36 cellular contexts compared by ENCODE assay signal in the genomic region with DNA sequence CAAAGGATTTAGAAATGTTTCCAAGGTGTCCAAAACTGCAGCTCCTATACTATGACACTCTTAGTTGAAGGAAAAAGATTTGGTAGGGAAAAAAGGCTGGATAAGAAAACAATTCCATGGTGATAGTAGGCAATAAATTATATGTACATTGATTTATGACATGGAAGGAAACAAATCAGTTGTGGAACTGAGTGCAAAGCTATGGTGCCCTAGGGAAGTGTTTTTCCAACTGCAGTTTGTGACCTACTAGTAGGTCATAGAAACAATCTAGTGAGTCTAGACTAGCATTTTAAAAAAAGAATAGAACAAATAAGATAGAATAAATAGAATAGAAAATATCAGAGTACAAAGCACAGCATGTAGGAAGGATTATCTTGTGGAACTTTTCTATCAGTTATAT. TPM values are rescaled to one million over a fixed set of nuclear protein-coding genes. Genes with fewer than 3 reads are reported as not detected.
DNase-seq lines count a peak whose midpoint lies in the region; ATAC-seq, FAIRE-seq and TF ChIP-seq lines count a peak whose summit lies in the region.
"Had no signal": no experiment of that assay in that cellular context is flagged by ENCODE, and none has a peak within 500 bp of the region (broad histone marks: within the 10 kb centered on the region; RNA-seq: fewer than 3 reads in every experiment).

No MANE protein-coding gene starts in this region.

- H3K4me3 ChIP-seq in endothelial cell of umbilical vein (replicated peaks in 1 of 3; ENCODE audit: insufficient read depth in 1 of 3, low read depth in 1 of 3, low read length in 3 of 3) (no peak overlapping the region), lower lobe of right lung (no peak overlapping the region)
- H3K4me3 ChIP-seq: A549; BLaER1; BLaER1 treated with 17β-estradiol and CSF1 and Interleukin-3, amounts not matched to agents 10 nM and 100 nM had no signal

- no peaks in the 10 kb centered on the region for H3K9me3 ChIP-seq in endothelial cell of umbilical vein (replicated peaks; ENCODE audit: control insufficient read depth, insufficient read depth, low read length)
- no peaks in the 10 kb centered on the region for H3K9me3 ChIP-seq in lower lobe of right lung
- H3K9me3 ChIP-seq: A549, BE2C, BLaER1, Caco-2 had no signal

- dilution Hi-C loops in endothelial cell of umbilical vein (cut with MboI; ENCODE audit: extremely low pct_ligation_motif_present, low sequenced_read_pairs), result no loop called here

- BruUV-seq in endothelial cell of umbilical vein (replicated peaks; lab: Mats Ljungman, UMichigan) (no TSS peak), MCF 10A (replicated peaks; lab: Mats Ljungman, UMichigan) (no TSS peak)

- no peaks in the 10 kb centered on the region for H4K20me1 ChIP-seq in endothelial cell of umbilical vein (replicated peaks; ENCODE audit: control insufficient read depth, extremely low read depth, insufficient read depth, low read length)
- H4K20me1 ChIP-seq: BLaER1; BLaER1 treated with 17β-estradiol and CSF1 and Interleukin-3, amounts not matched to agents 10 nM and 100 nM had no signal

- no peak overlapping the region for H2AFZ ChIP-seq in endothelial cell of umbilical vein (ENCODE audit: low read depth, low read length)

- H3K4me3 Mint-ChIP-seq in nephron progenitor cell (no peak overlapping the region), MCF 10A (ENCODE audit: unreplicated experiment) (no peak overlapping the region)
- H3K4me3 Mint-ChIP-seq: B cell; CD14-positive monocyte; CD4-positive, alpha-beta memory T cell; CD4-positive, alpha-beta T cell; CD4-positive, CD25-positive, alpha-beta regulatory T cell; CD8-positive, alpha-beta memory T cell; CD8-positive, alpha-beta T cell had no signal

- CTCF ChIA-PET in HEK293T (lab: Yijun Ruan, JAX), result no interaction called here
- CTCF ChIA-PET in endothelial cell of umbilical vein (lab: Charles Lee), result no interaction called here
- CTCF ChIA-PET in MCF 10A (lab: Yijun Ruan, JAX), result interaction anchor here (0.6 kb wide), 1 partner anchor 112 kb away, joined by 4 read pairs; no protein-coding TSS in a partner anchor

- H3K4me1 ChIP-seq in endothelial cell of umbilical vein (ENCODE audit: control insufficient read depth, extremely low read depth, insufficient read depth, low read length), result no peaks in the 10 kb centered on the region
- no peaks in the 10 kb centered on the region for H3K4me1 ChIP-seq in lower lobe of right lung
- H3K4me1 ChIP-seq: A549; BE2C; BLaER1; BLaER1 treated with 17β-estradiol and CSF1 and Interleukin-3, amounts not matched to agents 10 nM and 100 nM; Caco-2 had no signal

- H3K36me3 Mint-ChIP-seq in nephron progenitor cell (ENCODE audit: low read depth) (peaks cover 6% of the 10 kb centered on the region), MCF 10A (ENCODE audit: insufficient read depth, unreplicated experiment) (no peaks in the 10 kb centered on the region)
- H3K36me3 Mint-ChIP-seq: CD14-positive monocyte; CD4-positive, alpha-beta memory T cell; CD4-positive, CD25-positive, alpha-beta regulatory T cell; CD8-positive, alpha-beta T cell had no signal

- H3K27me3 Mint-ChIP-seq in nephron progenitor cell (ENCODE audit: low read depth, poor library complexity), result peaks cover 3% of the 10 kb centered on the region
- H3K27me3 Mint-ChIP-seq in MCF 10A (ENCODE audit: insufficient read depth, unreplicated experiment), result no peaks in the 10 kb centered on the region
- H3K27me3 Mint-ChIP-seq: CD4-positive, alpha-beta memory T cell; CD4-positive, alpha-beta T cell; CD4-positive, CD25-positive, alpha-beta regulatory T cell; CD8-positive, alpha-beta memory T cell had no signal

- TF ChIP-seq CTCF in endothelial cell of umbilical vein (IDR thresholded peaks at IDR 0.05; ENCODE audit: extremely low read depth in 1 of 2, insufficient read depth in 1 of 2, low read depth in 1 of 2, low read length in 2 of 2) (no peak), nephron progenitor cell (IDR thresholded peaks at IDR 0.05) (no peak), MCF 10A (IDR thresholded peaks at IDR 0.05; ENCODE audit: unreplicated experiment) (no peak), lower lobe of right lung (IDR thresholded peaks at IDR 0.05) (no peak)

- DNase-seq in HEK293T (ENCODE audit: extremely low spot score), result no peak
- peak; percentile 57 for DNase-seq in endothelial cell of umbilical vein (ENCODE audit: low read depth, low spot score)
- peak; percentile 16 for DNase-seq in left kidney (ENCODE audit: low read depth, low spot score)
- no peak for DNase-seq in nephron progenitor cell
- no peak for DNase-seq in AML-193 (lab: John Stamatoyannopoulos, UW)
- no peak for DNase-seq in MCF 10A (ENCODE audit: unreplicated experiment)
- DNase-seq in HTR-8/SVneo (ENCODE audit: insufficient read length, low spot score), result no peak
- DNase-seq in lower lobe of right lung, result no peak
- DNase-seq: 8988T; ACHN; BE2C; C1 segment of cervical spinal cord; Caco-2; Calu3; CD4-positive, alpha-beta memory T cell; CD4-positive, alpha-beta T cell; CD4-positive, CD25-positive, alpha-beta regulatory T cell; CD8-positive, alpha-beta memory T cell; CD8-positive, alpha-beta T cell; COR-L47; DMS 273 treated with DMSO at 0.1 percent for 48 hours; DMS153; DMS53; DMS79; DMS79 treated with DMSO at 0.1 percent for 48 hours; DND-41; EL had no signal

- H3K9me1 ChIP-seq in endothelial cell of umbilical vein (replicated peaks; ENCODE audit: control insufficient read depth, extremely low read depth, insufficient read depth, low read length), result no peaks in the 10 kb centered on the region

- no peak for ATAC-seq in lower lobe of right lung
- ATAC-seq: A549; CD8-positive, alpha-beta T cell had no signal

- FAIRE-seq in endothelial cell of umbilical vein (lab: Jason Lieb, UNC), result no peak
- FAIRE-seq in HTR-8/SVneo (lab: Jason Lieb, UNC), result no peak
- FAIRE-seq: A204.1, A549, D721Med had no signal

- no peak overlapping the region for H3K27ac ChIP-seq in endothelial cell of umbilical vein (ENCODE audit: insufficient read depth, low read depth, low read length)
- no peak overlapping the region for H3K27ac ChIP-seq in lower lobe of right lung
- H3K27ac ChIP-seq: 22Rv1; A549; BLaER1; BLaER1 treated with 17β-estradiol and CSF1 and Interleukin-3, amounts not matched to agents 10 nM and 100 nM; C4-2B had no signal

- H3K36me3 ChIP-seq in endothelial cell of umbilical vein (ENCODE audit: control insufficient read depth in 2 of 2, extremely low read depth in 1 of 2, insufficient read depth in 2 of 2, low read length in 2 of 2) (no peaks in the 10 kb centered on the region), lower lobe of right lung (no peaks in the 10 kb centered on the region)
- H3K36me3 ChIP-seq: BE2C; BLaER1; BLaER1 treated with 17β-estradiol and CSF1 and Interleukin-3, amounts not matched to agents 10 nM and 100 nM had no signal

- no peaks in the 10 kb centered on the region for H3K79me2 ChIP-seq in endothelial cell of umbilical vein (ENCODE audit: control insufficient read depth, insufficient read depth, low read length)

- H3K27me3 ChIP-seq in endothelial cell of umbilical vein (ENCODE audit: control insufficient read depth in 2 of 2, insufficient read depth in 2 of 2, low read length in 2 of 2) (no peaks in the 10 kb centered on the region), lower lobe of right lung (ENCODE audit: low read depth) (no peaks in the 10 kb centered on the region)
- H3K27me3 ChIP-seq: BE2C; BLaER1; BLaER1 treated with 17β-estradiol and CSF1 and Interleukin-3, amounts not matched to agents 10 nM and 100 nM had no signal

- peak overlapping the region; percentile 17 for H3K27ac Mint-ChIP-seq in nephron progenitor cell
- H3K27ac Mint-ChIP-seq in MCF 10A (ENCODE audit: low read depth, unreplicated experiment), result no peak overlapping the region
- H3K27ac Mint-ChIP-seq: B cell; CD4-positive, alpha-beta memory T cell; CD4-positive, alpha-beta T cell; CD4-positive, CD25-positive, alpha-beta regulatory T cell; CD8-positive, alpha-beta T cell had no signal

- H3K9me3 Mint-ChIP-seq in nephron progenitor cell, result peaks cover 9% of the 10 kb centered on the region
- no peaks in the 10 kb centered on the region for H3K9me3 Mint-ChIP-seq in MCF 10A (ENCODE audit: unreplicated experiment)
- H3K9me3 Mint-ChIP-seq: CD4-positive, alpha-beta T cell had no signal

- H3K9ac ChIP-seq in endothelial cell of umbilical vein (replicated peaks; ENCODE audit: extremely low read depth, insufficient read depth, low read length), result no peak overlapping the region
- H3K9ac ChIP-seq: BLaER1; BLaER1 treated with 17β-estradiol and CSF1 and Interleukin-3, amounts not matched to agents 10 nM and 100 nM had no signal

- intact Hi-C loops in endothelial cell of umbilical vein (cut with micrococcal nuclease) (no loop called here), MCF 10A (cut with micrococcal nuclease) (no loop called here), lower lobe of right lung (cut with DNase I) (no loop called here)

- H3K4me2 ChIP-seq in endothelial cell of umbilical vein (ENCODE audit: insufficient read depth, low read length), result no peak overlapping the region
- H3K4me2 ChIP-seq: A549; BLaER1; BLaER1 treated with 17β-estradiol and CSF1 and Interleukin-3, amounts not matched to agents 10 nM and 100 nM had no signal

- H3K4me1 Mint-ChIP-seq in nephron progenitor cell (peaks cover 16% of the 10 kb centered on the region), MCF 10A (ENCODE audit: insufficient read depth, unreplicated experiment) (peaks cover 9% of the 10 kb centered on the region)
- H3K4me1 Mint-ChIP-seq: B cell, CD14-positive monocyte had no signal

- TF ChIP-seq POLR2A in endothelial cell of umbilical vein (IDR thresholded peaks at IDR 0.05; ENCODE audit: low read depth, low read length), result no peak

- POLR2A ChIA-PET in HEK293T (lab: Yijun Ruan, JAX) (no interaction called here), endothelial cell of umbilical vein (lab: Charles Lee) (no interaction called here), MCF 10A (lab: Yijun Ruan, JAX) (no interaction called here)

TF ChIP-seq in HEK293T, 16 proteins besides CTCF, POLR2A, EP300 and RAD21 (continues in another document):
- no peak for TF ChIP-seq L3MBTL2 (conservative IDR thresholded peaks at IDR 0.05)
- TF ChIP-seq TARDBP (IDR thresholded peaks at IDR 0.05), result no peak

TF ChIP-seq in endothelial cell of umbilical vein, 7 proteins besides CTCF, POLR2A, EP300 and RAD21 (continues in another document):
- TF ChIP-seq FOS (IDR thresholded peaks at IDR 0.05; ENCODE audit: borderline replicate concordance, insufficient read depth, low read length) (no peak), GATA2 (IDR thresholded peaks at IDR 0.05; ENCODE audit: insufficient read depth, insufficient read length, low read depth, low read length) (no peak)

RNA-seq across cellular contexts. Expression of gene TSPAN5, which starts 58.4 kb away (rescaled TPM):
- total RNA-seq in endothelial cell of umbilical vein, result 37.6 and 45.1 TPM in 2 replicates
- 46.4 and 50.2 TPM in 2 replicates for polyA plus RNA-seq in endothelial cell of umbilical vein
- 42.9 and 44.5 TPM in 2 replicates for polyA plus RNA-seq in endothelial cell of umbilical vein (2011; cell fraction: cytosol; rRNA removed)
- polyA plus RNA-seq in endothelial cell of umbilical vein (2011; cell fraction: nucleus; rRNA removed), result 47.0 and 49.7 TPM in 2 replicates
- polyA plus RNA-seq in endothelial cell of umbilical vein (2012), result 35.5 and 51.3 TPM in 2 replicates
- polyA minus RNA-seq in endothelial cell of umbilical vein, result 63.5 and 64.3 TPM in 2 replicates
- polyA minus RNA-seq in endothelial cell of umbilical vein (2011; cell fraction: cytosol; rRNA and poly(A)+ RNA removed), result not detected
- 41.3 and 46.2 TPM in 2 replicates for polyA minus RNA-seq in endothelial cell of umbilical vein (2011; cell fraction: nucleus; rRNA and poly(A)+ RNA removed)
- 18.5 and 19.8 TPM in 2 replicates for total RNA-seq in MCF 10A (2022)
- 5.7 TPM for total RNA-seq in lower lobe of right lung

Comparison
In these comparisons a context has a peak if more than half of its experiments do, and no peak if none do; other contexts are left out.
1. DNase-seq: peak in endothelial cell of umbilical vein (single experiment) and left kidney (single experiment); none in HEK293T (single experiment), nephron progenitor cell (single experiment), AML-193 (0 of 2), MCF 10A (single experiment), HTR-8/SVneo (single experiment) and lower lobe of right lung (single experiment).